ENCODE assay signal across 1 cellular context in the genomic region with DNA sequence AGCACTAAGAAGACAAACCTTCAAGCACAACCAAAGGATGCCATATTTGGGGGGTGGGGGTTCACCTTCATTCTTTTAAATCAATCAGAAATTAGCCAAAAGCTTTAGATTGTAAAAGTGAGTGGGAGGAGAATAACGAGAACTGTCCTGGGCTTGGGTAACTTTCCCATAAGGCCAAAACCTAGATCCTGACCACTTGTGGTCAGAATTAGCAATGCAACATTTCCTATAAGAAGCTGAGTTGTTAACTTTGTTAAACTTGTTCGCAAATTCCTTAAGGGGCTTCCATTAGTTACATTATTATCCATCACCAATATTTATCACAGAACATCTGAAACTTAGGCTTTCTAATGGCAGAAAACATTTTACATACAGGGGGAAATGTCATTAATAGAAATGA.
TF ChIP-seq lines count a peak whose summit lies in the region.

No MANE protein-coding gene starts in this region.

TF ChIP-seq in GM23338, 12 proteins besides CTCF, POLR2A, EP300 and RAD21 (continued from another document):
- TF ChIP-seq, protein P1, sequence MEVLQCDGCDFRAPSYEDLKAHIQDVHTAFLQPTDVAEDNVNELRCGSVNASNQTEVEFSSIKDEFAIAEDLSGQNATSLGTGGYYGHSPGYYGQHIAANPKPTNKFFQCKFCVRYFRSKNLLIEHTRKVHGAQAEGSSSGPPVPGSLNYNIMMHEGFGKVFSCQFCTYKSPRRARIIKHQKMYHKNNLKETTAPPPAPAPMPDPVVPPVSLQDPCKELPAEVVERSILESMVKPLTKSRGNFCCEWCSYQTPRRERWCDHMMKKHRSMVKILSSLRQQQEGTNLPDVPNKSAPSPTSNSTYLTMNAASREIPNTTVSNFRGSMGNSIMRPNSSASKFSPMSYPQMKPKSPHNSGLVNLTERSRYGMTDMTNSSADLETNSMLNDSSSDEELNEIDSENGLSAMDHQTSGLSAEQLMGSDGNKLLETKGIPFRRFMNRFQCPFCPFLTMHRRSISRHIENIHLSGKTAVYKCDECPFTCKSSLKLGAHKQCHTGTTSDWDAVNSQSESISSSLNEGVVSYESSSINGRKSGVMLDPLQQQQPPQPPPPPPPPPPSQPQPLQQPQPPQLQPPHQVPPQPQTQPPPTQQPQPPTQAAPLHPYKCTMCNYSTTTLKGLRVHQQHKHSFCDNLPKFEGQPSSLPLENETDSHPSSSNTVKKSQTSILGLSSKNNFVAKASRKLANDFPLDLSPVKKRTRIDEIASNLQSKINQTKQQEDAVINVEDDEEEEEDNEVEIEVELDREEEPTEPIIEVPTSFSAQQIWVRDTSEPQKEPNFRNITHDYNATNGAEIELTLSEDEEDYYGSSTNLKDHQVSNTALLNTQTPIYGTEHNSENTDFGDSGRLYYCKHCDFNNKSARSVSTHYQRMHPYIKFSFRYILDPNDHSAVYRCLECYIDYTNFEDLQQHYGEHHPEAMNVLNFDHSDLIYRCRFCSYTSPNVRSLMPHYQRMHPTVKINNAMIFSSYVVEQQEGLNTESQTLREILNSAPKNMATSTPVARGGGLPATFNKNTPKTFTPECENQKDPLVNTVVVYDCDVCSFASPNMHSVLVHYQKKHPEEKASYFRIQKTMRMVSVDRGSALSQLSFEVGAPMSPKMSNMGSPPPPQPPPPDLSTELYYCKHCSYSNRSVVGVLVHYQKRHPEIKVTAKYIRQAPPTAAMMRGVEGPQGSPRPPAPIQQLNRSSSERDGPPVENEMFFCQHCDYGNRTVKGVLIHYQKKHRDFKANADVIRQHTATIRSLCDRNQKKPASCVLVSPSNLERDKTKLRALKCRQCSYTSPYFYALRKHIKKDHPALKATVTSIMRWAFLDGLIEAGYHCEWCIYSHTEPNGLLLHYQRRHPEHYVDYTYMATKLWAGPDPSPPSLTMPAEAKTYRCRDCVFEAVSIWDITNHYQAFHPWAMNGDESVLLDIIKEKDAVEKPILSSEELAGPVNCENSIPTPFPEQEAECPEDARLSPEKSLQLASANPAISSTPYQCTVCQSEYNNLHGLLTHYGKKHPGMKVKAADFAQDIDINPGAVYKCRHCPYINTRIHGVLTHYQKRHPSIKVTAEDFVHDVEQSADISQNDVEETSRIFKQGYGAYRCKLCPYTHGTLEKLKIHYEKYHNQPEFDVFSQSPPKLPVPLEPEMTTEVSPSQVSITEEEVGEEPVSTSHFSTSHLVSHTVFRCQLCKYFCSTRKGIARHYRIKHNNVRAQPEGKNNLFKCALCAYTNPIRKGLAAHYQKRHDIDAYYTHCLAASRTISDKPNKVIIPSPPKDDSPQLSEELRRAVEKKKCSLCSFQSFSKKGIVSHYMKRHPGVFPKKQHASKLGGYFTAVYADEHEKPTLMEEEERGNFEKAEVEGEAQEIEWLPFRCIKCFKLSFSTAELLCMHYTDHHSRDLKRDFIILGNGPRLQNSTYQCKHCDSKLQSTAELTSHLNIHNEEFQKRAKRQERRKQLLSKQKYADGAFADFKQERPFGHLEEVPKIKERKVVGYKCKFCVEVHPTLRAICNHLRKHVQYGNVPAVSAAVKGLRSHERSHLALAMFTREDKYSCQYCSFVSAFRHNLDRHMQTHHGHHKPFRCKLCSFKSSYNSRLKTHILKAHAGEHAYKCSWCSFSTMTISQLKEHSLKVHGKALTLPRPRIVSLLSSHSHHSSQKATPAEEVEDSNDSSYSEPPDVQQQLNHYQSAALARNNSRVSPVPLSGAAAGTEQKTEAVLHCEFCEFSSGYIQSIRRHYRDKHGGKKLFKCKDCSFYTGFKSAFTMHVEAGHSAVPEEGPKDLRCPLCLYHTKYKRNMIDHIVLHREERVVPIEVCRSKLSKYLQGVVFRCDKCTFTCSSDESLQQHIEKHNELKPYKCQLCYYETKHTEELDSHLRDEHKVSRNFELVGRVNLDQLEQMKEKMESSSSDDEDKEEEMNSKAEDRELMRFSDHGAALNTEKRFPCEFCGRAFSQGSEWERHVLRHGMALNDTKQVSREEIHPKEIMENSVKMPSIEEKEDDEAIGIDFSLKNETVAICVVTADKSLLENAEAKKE (CRISPR knock-in tag; IDR thresholded peaks at IDR 0.05) = no peak
- TF ChIP-seq ZNF114 (CRISPR knock-in tag; IDR thresholded peaks at IDR 0.05) (no peak), EZH2 (IDR thresholded peaks at IDR 0.05; ENCODE audit: low read depth, unreplicated experiment) (no peak)
TF ChIP-seq in GM23338: peak in this region for 0.
